ENCODE assay signal across 8 cellular contexts in genomic region chr5:55903121-55903701, GRCh38. TPM values are rescaled to one million over a fixed set of nuclear protein-coding genes. Genes with fewer than 3 reads are reported as not detected.
DNase-seq lines count a peak whose midpoint lies in the region; ATAC-seq and TF ChIP-seq lines count a peak whose summit lies in the region.

No MANE protein-coding gene starts in this region.

- no peak for TF ChIP-seq CTCF in MCF 10A (IDR thresholded peaks at IDR 0.05; ENCODE audit: unreplicated experiment)
- no peak for TF ChIP-seq CTCF in breast epithelium (IDR thresholded peaks at IDR 0.05)
- no peak for TF ChIP-seq CTCF in fibroblast of mammary gland (conservative IDR thresholded peaks at IDR 0.05; ENCODE audit: control insufficient read depth, insufficient read depth, low read depth, low read length)

- no TSS peak for BruUV-seq in MCF 10A (replicated peaks; lab: Mats Ljungman, UMichigan)

- no peak overlapping the region for H3K27ac ChIP-seq in breast epithelium

- no peaks in the 10 kb centered on the region for H3K4me1 Mint-ChIP-seq in MCF 10A (ENCODE audit: insufficient read depth, unreplicated experiment)

- no peaks in the 10 kb centered on the region for H3K9me3 Mint-ChIP-seq in MCF 10A (ENCODE audit: unreplicated experiment)

- intact Hi-C loops in MCF 10A (cut with micrococcal nuclease) (no loop called here), breast epithelium (cut with DNase I; ENCODE audit: low total_unique reads) (no loop called here)

- no peaks in the 10 kb centered on the region for H3K36me3 Mint-ChIP-seq in MCF 10A (ENCODE audit: insufficient read depth, unreplicated experiment)

- H3K27ac Mint-ChIP-seq in MCF 10A (ENCODE audit: low read depth, unreplicated experiment), result no peak overlapping the region

- H3K4me3 ChIP-seq in breast epithelium (no peak overlapping the region), fibroblast of mammary gland (ENCODE audit: control insufficient read depth, low read depth, low read length) (no peak overlapping the region), H7 (ENCODE audit: insufficient read depth, low read depth, low read length) (no peak overlapping the region)

- peak; percentile 94 for ATAC-seq in HG03442 (IDR thresholded peaks at IDR 0.05; ENCODE audit: unreplicated experiment)
- peak; percentile 93 for ATAC-seq in stimulated activated naive CD8-positive, alpha-beta T cell treated with anti-CD3 and anti-CD28 coated beads, Interleukin-15, Interleukin-2, amounts not matched to agents 100 U/mL and 50 U/mL, for 24 hours
- ATAC-seq in HG03025 (IDR thresholded peaks at IDR 0.05; ENCODE audit: low FRiP score, unreplicated experiment), result no peak

- CTCF ChIA-PET in MCF 10A (lab: Yijun Ruan, JAX), result interaction anchor here (0.6 to 0.9 kb wide), 2 partner anchors 18 to 20 kb away, joined by 3 read pairs; no protein-coding TSS in a partner anchor

- H3K36me3 ChIP-seq in breast epithelium, result no peaks in the 10 kb centered on the region
- H3K36me3 ChIP-seq in H7 (replicated peaks; ENCODE audit: control insufficient read depth, insufficient read depth, low read length), result no peaks in the 10 kb centered on the region

- no peaks in the 10 kb centered on the region for H3K9me3 ChIP-seq in breast epithelium

- TF ChIP-seq POLR2A in breast epithelium (IDR thresholded peaks at IDR 0.05), result no peak

- POLR2A ChIA-PET in MCF 10A (lab: Yijun Ruan, JAX), result interaction anchor here (0.7 kb wide), 2 partner anchors 87 to 368 kb away, joined by 3 to 4 read pairs; no protein-coding TSS in a partner anchor

- no peak overlapping the region for H3K4me3 Mint-ChIP-seq in MCF 10A (ENCODE audit: unreplicated experiment)

- no peaks in the 10 kb centered on the region for H3K4me1 ChIP-seq in breast epithelium

- H3K27me3 ChIP-seq in breast epithelium (no peaks in the 10 kb centered on the region), H7 (ENCODE audit: control insufficient read depth, insufficient read depth, low read length) (no peaks in the 10 kb centered on the region)

- no peaks in the 10 kb centered on the region for H3K27me3 Mint-ChIP-seq in MCF 10A (ENCODE audit: insufficient read depth, unreplicated experiment)

- DNase-seq in MCF 10A (ENCODE audit: unreplicated experiment) (peak; percentile 60), breast epithelium (ENCODE audit: low spot score in 2 of 2) (no peak), fibroblast of mammary gland (ENCODE audit: low read depth) (peak; percentile 19), H7 (no peak)
- DNase-seq in activated CD4-positive, alpha-beta T cell treated with anti-CD3 and anti-CD28 coated beads, Interleukin-2, amount 50 U/mL, for 24 hours (ENCODE audit: low read depth in 1 of 2, low spot score in 1 of 2), result peak; percentile 14 to 46
- DNase-seq in stimulated activated naive CD8-positive, alpha-beta T cell treated with anti-CD3 and anti-CD28 coated beads, Interleukin-15, Interleukin-2, amounts not matched to agents 100 U/mL and 50 U/mL, for 24 hours, result peak; percentile 87

RNA-seq across cellular contexts. Expression of gene IL31RA, which starts 52.1 kb away (rescaled TPM):
- total RNA-seq in MCF 10A (2022) (5.8 and 6.4 TPM in 2 replicates), breast epithelium (not detected)
- not detected in 2 replicates for total RNA-seq in H7 (2014; rRNA removed; shearing (Covaris generic))

Comparison
In these comparisons a context has a peak if more than half of its experiments do, and no peak if none do; other contexts are left out.
1. DNase-seq: peak in MCF 10A (single experiment), activated CD4-positive, alpha-beta T cell treated with anti-CD3 and anti-CD28 coated beads, Interleukin-2, amount 50 U/mL, for 24 hours (2 of 2), fibroblast of mammary gland (single experiment) and stimulated activated naive CD8-positive, alpha-beta T cell treated with anti-CD3 and anti-CD28 coated beads, Interleukin-15, Interleukin-2, amounts not matched to agents 100 U/mL and 50 U/mL, for 24 hours (single experiment); none in breast epithelium (0 of 2) and H7 (single experiment).